Comparison of ENCODE assay signal across 2 cellular contexts in the genomic region with DNA sequence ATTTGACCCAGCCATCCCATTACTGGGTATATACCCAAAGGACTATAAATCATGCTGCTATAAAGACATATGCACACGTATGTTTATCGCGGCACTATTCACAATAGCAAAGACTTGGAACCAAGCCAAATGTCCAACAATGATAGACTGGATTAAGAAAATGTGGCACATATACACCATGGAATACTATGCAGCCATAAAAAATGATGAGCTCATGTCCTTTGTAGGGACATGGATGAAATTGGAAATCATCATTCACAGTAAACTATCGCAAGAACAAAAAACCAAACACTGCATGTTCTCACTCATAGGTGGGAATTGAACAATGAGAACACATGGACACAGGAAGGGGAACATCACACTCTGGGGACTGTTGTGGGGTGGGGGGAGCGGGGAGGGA. TPM values are rescaled to one million over a fixed set of nuclear protein-coding genes. Genes with fewer than 3 reads are reported as not detected.
A peak's percentile ranks its signal among the peaks of the same experiment; 100 is the strongest.
DNase-seq lines count a peak whose midpoint lies in the region; ATAC-seq, FAIRE-seq and TF ChIP-seq lines count a peak whose summit lies in the region.
"Not testable (repeated sequence)": the region's sequence is repeated elsewhere in the genome, so short reads cannot be mapped to it uniquely, and the experiment has no call there.

No MANE protein-coding gene starts in this region.

- not testable (repeated sequence) for FAIRE-seq in K562 (lab: Jason Lieb, UNC)

- BruUV-seq in K562 (replicated peaks; lab: Mats Ljungman, UMichigan): not testable (repeated sequence)

- not testable (repeated sequence) for H3K79me2 ChIP-seq in K562 (ENCODE audit: control insufficient read depth, insufficient read depth, low read length)

- ATAC-seq in K562: not testable (repeated sequence)

- TF ChIP-seq RAD21 in K562 (CRISPR knock-in tag; conservative IDR thresholded peaks at IDR 0.05 in 1 of 2, IDR thresholded peaks at IDR 0.05 in 1 of 2): not testable (repeated sequence)

- TF ChIP-seq EP300 in K562 (IDR thresholded peaks at IDR 0.05; ENCODE audit: low read length): not testable (repeated sequence)

- no CpG with 5 or more reads among the region's 5 CpGs for WGBS in K562 (ENCODE audit: insufficient coverage, low coverage, missing lambda C conversion rate)

- H3K27ac ChIP-seq in HEK293 (ENCODE audit: extremely low read depth, low read depth, low read length); K562 (ENCODE audit: extremely low read depth, low read depth, low read length): not testable (repeated sequence)

- CTCF ChIA-PET in HEK293 (lab: Yijun Ruan, JAX); K562 (lab: Yijun Ruan, JAX; ENCODE audit: low intra/inter-chr PET ratio): not testable (repeated sequence)

- H3K9ac ChIP-seq in K562 (ENCODE audit: insufficient read depth in 1 of 2, low read depth in 2 of 2, low read length in 2 of 2): not testable (repeated sequence)

- not testable (repeated sequence) for H3K27me3 ChIP-seq in K562 (ENCODE audit: control insufficient read depth in 2 of 2, insufficient read depth in 2 of 2, low read length in 2 of 2)

- TF ChIP-seq POLR2A in K562 (conservative IDR thresholded peaks at IDR 0.05): not testable (repeated sequence)

- intact Hi-C loops in K562 (cut with micrococcal nuclease): not testable (repeated sequence)

- not testable (repeated sequence) for DNase-seq in K562 (ENCODE audit: extremely low read depth in 1 of 4, low spot score in 3 of 4)

- not testable (repeated sequence) for H3K4me3 ChIP-seq in HEK293 (ENCODE audit: low read depth, low read length); K562

- H3K9me3 ChIP-seq in HEK293 (ENCODE audit: control insufficient read depth, insufficient read depth, low read depth, low read length); K562 (replicated peaks; ENCODE audit: control insufficient read depth, insufficient read depth, low read depth, low read length): not testable (repeated sequence)

- in situ Hi-C loops in K562 (cut with MboI): not testable (repeated sequence)

- H3K36me3 ChIP-seq in HEK293 (ENCODE audit: control insufficient read depth in 2 of 2, insufficient read depth in 1 of 2, low read length in 2 of 2) (peaks cover 32 to 79% of the 10 kb centered on the region in 2 experiments), K562 (ENCODE audit: control insufficient read depth, insufficient read depth, low read length) (peaks cover 71% of the 10 kb centered on the region)

- not testable (repeated sequence) for TF ChIP-seq CTCF in HEK293 (tag by site-specific recombination; IDR thresholded peaks at IDR 0.05); K562 (IDR thresholded peaks at IDR 0.05 in 2 of 3, conservative IDR thresholded peaks at IDR 0.05 in 1 of 3; ENCODE audit: insufficient read depth in 2 of 3, low read depth in 1 of 3, low read length in 3 of 3)

- H3K9me1 ChIP-seq in K562 (ENCODE audit: control insufficient read depth, insufficient read depth, low read length): not testable (repeated sequence)

- not testable (repeated sequence) for H4K20me1 ChIP-seq in K562 (replicated peaks; ENCODE audit: control insufficient read depth, insufficient read depth, low read length)

- not testable (repeated sequence) for H2AFZ ChIP-seq in K562 (ENCODE audit: low read depth, low read length)

- POLR2A ChIA-PET in HEK293 (lab: Yijun Ruan, JAX): not testable (repeated sequence)
- POLR2A ChIA-PET in K562 (lab: Yijun Ruan, JAX): interaction anchor here (1.1 kb wide), 1 partner anchor 13 kb away, joined by 3 read pairs; no protein-coding TSS in a partner anchor

- H3K4me1 ChIP-seq in HEK293 (ENCODE audit: control insufficient read depth, insufficient read depth, low read length); K562 (replicated peaks in 1 of 2; ENCODE audit: control insufficient read depth in 2 of 2, insufficient read depth in 2 of 2, low read length in 2 of 2): not testable (repeated sequence)

- not testable (repeated sequence) for H3K4me2 ChIP-seq in K562 (ENCODE audit: insufficient read depth, low read length)

TF ChIP-seq in HEK293, 187 proteins besides CTCF, POLR2A, EP300 and RAD21:
- peak; percentile 95 for TF ChIP-seq ZNF146 (tag by site-specific recombination; IDR thresholded peaks at IDR 0.05)

TF ChIP-seq in K562, 482 proteins besides CTCF, POLR2A, EP300 and RAD21:
- peak; percentile 67; the same call in 1 of the 2 replicates for TF ChIP-seq NFIC (IDR thresholded peaks at IDR 0.05)

RNA-seq across cellular contexts. Expression of gene OCRL, which starts 24.3 kb away (rescaled TPM):
- total RNA-seq in K562 (2011; cell fraction: chromatin; rRNA removed; ENCODE audit: low replicate concordance): 22.0 and 56.3 TPM in 2 replicates
- 11.2 and 14.5 TPM in 2 replicates for total RNA-seq in K562 (2011; cell fraction: nucleolus; rRNA removed)
- total RNA-seq in K562 (2011; cell fraction: nucleoplasm; rRNA removed): 26.0 and 42.4 TPM in 2 replicates
- total RNA-seq in K562 (2014; rRNA removed): 5.9 and 6.1 TPM in 2 replicates
- 11.7 and 13.2 TPM in 2 replicates for total RNA-seq in K562 (2014; rRNA removed; fragmentation: Illumina TruSeq; extraction: Trizol)
- 10.6 and 11.9 TPM in 2 replicates for total RNA-seq in K562 (2015; rRNA removed; fragmentation: Illumina TruSeq; extraction: Trizol)
- total RNA-seq in K562 (2021): 12.3 and 12.4 TPM in 2 replicates
- polyA plus RNA-seq in K562 (2011; rRNA removed): 20.0 and 23.4 TPM in 2 replicates
- polyA plus RNA-seq in K562 (2011; cell fraction: cytosol; rRNA removed): 7.4 and 12.6 TPM in 2 replicates
- 58.0 and 62.5 TPM in 2 replicates for polyA plus RNA-seq in K562 (2011; cell fraction: nucleus; rRNA removed)
- polyA plus RNA-seq in K562 (2012): 8.2 and 10.6 TPM in 2 replicates
- polyA plus RNA-seq in K562 (2014; fragmentation: Illumina TruSeq; extraction: Trizol): 15.0 and 16.0 TPM in 2 replicates
- 1 to 10 TPM; 2.2 to 3.7 TPM for polyA plus RNA-seq in K562 (2014; fragmentation: Nextera tagmentation; extraction: Ambion mirVana)
- polyA plus RNA-seq in K562 (2014; rRNA removed): 14.3 and 14.4 TPM in 2 replicates
- polyA minus RNA-seq in K562 (2011; rRNA and poly(A)+ RNA removed): 18.4 and 19.8 TPM in 2 replicates
- 6.4 and 7.3 TPM in 2 replicates for polyA minus RNA-seq in K562 (2011; cell fraction: cytosol; rRNA and poly(A)+ RNA removed)
- 11.6 and 19.3 TPM in 2 replicates for polyA minus RNA-seq in K562 (2011; cell fraction: nucleus; rRNA and poly(A)+ RNA removed)

RNA-seq across cellular contexts. Expression of gene SMARCA1, which starts 41.1 kb away (rescaled TPM):
- total RNA-seq in K562 (2011; cell fraction: chromatin; rRNA removed; ENCODE audit: low replicate concordance): 0.42 and 1.4 TPM in 2 replicates
- 0.13 and 0.17 TPM in 2 replicates for total RNA-seq in K562 (2011; cell fraction: nucleolus; rRNA removed)
- total RNA-seq in K562 (2011; cell fraction: nucleoplasm; rRNA removed): 0.37 and 0.38 TPM in 2 replicates
- 1.1 and 1.7 TPM in 2 replicates for total RNA-seq in K562 (2014; rRNA removed)
- 2.0 and 2.6 TPM in 2 replicates for total RNA-seq in K562 (2014; rRNA removed; fragmentation: Illumina TruSeq; extraction: Trizol)
- 3.0 and 3.1 TPM in 2 replicates for total RNA-seq in K562 (2015; rRNA removed; fragmentation: Illumina TruSeq; extraction: Trizol)
- 1.7 TPM in 2 replicates for total RNA-seq in K562 (2021)
- 0.68 and 2.9 TPM in 2 replicates for polyA plus RNA-seq in K562 (2011; rRNA removed)
- polyA plus RNA-seq in K562 (2011; cell fraction: cytosol; rRNA removed): 0.27 and 0.34 TPM in 2 replicates
- 0.25 and 0.48 TPM in 2 replicates for polyA plus RNA-seq in K562 (2011; cell fraction: nucleus; rRNA removed)
- 2.1 and 2.3 TPM in 2 replicates for polyA plus RNA-seq in K562 (2012)
- 1.8 and 2.4 TPM in 2 replicates for polyA plus RNA-seq in K562 (2014; fragmentation: Illumina TruSeq; extraction: Trizol)
- under 1 TPM; 0.42 to 0.52 TPM for polyA plus RNA-seq in K562 (2014; fragmentation: Nextera tagmentation; extraction: Ambion mirVana)
- 1.8 and 2.0 TPM in 2 replicates for polyA plus RNA-seq in K562 (2014; rRNA removed)
- polyA minus RNA-seq in K562 (2011; rRNA and poly(A)+ RNA removed): 1.2 and 2.8 TPM in 2 replicates
- polyA minus RNA-seq in K562 (2011; cell fraction: cytosol; rRNA and poly(A)+ RNA removed): 0.73 and 1.0 TPM in 2 replicates
- polyA minus RNA-seq in K562 (2011; cell fraction: nucleus; rRNA and poly(A)+ RNA removed): 0.67 and 0.78 TPM in 2 replicates
